ENCODE assay signal across 13 cellular contexts in the genomic region with DNA sequence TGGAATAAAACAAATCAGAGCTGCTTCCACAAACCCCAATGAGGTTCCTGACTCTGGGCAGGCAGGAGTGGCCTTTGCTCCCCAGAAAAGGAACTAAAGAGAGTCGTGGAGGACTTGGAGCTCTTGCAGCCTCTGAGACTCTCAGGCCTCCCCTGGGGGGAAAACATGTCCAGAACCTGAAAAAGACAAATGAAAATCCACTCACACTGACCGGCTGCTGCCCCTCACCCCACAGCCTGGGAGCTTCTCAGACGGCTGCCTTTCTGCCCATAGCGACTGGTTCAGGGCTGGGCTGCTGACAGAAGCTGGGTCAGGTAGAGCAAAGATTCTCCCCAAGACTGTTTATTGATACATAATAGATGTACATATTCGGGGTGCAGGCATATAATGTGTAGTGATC.
DNase-seq lines count a peak whose midpoint lies in the region; ATAC-seq and TF ChIP-seq lines count a peak whose summit lies in the region.
"Had no signal": no experiment of that assay in that cellular context is flagged by ENCODE, and none has a peak within 500 bp of the region (broad histone marks: within the 10 kb centered on the region; RNA-seq: fewer than 3 reads in every experiment).

No MANE protein-coding gene starts in this region.

- peak; percentile 38 for DNase-seq in cardiac septum (ENCODE audit: low spot score)
- DNase-seq in right atrium auricular region (ENCODE audit: low spot score), result no peak
- DNase-seq in esophagus muscularis mucosa (ENCODE audit: extremely low spot score), result peak; percentile 77
- DNase-seq in sciatic nerve (ENCODE audit: low spot score), result peak; percentile 27
- DNase-seq in H7, result no peak
- no peak for DNase-seq in Kasumi-1 (lab: John Stamatoyannopoulos, UW)
- DNase-seq in NCI-H128 (lab: John Stamatoyannopoulos, UW; ENCODE audit: unreplicated experiment), result no peak
- DNase-seq: ACHN; C1 segment of cervical spinal cord; Calu3; CD4-positive, alpha-beta T cell; DMS 273 treated with DMSO at 0.1 percent for 48 hours had no signal

- 55% methylated on average over 5 of the region's 5 CpGs for WGBS in esophagus muscularis mucosa

- H3K27me3 ChIP-seq in right atrium auricular region (no peaks in the 10 kb centered on the region), esophagus muscularis mucosa (peaks cover 0 to 37% (median 3%) of the 10 kb centered on the region in 4 donors), H7 (ENCODE audit: control insufficient read depth, insufficient read depth, low read length) (no peaks in the 10 kb centered on the region)

- no peak overlapping the region for H3K27ac ChIP-seq in right atrium auricular region
- H3K27ac ChIP-seq in esophagus muscularis mucosa (replicated peaks in 1 of 4), result no peak overlapping the region

- no peak for TF ChIP-seq POLR2A in esophagus muscularis mucosa (IDR thresholded peaks at IDR 0.05; ENCODE audit: low read depth)

- H3K4me1 ChIP-seq in right atrium auricular region, result no peaks in the 10 kb centered on the region
- H3K4me1 ChIP-seq in esophagus muscularis mucosa, result no peaks in the 10 kb centered on the region

- no peak for TF ChIP-seq CTCF in right atrium auricular region (IDR thresholded peaks at IDR 0.05)
- TF ChIP-seq CTCF in esophagus muscularis mucosa (IDR thresholded peaks at IDR 0.05), result no peak

- no peak for TF ChIP-seq EP300 in esophagus muscularis mucosa (IDR thresholded peaks at IDR 0.05)

- no peaks in the 10 kb centered on the region for H3K9me3 ChIP-seq in right atrium auricular region
- H3K9me3 ChIP-seq in esophagus muscularis mucosa, result no peaks in the 10 kb centered on the region

- H3K4me3 ChIP-seq in right atrium auricular region (no peak overlapping the region), esophagus muscularis mucosa (no peak overlapping the region), H7 (ENCODE audit: insufficient read depth, low read depth, low read length) (no peak overlapping the region)

- intact Hi-C loops in cardiac septum (cut with DNase I), result loop anchor here (5.0 kb wide), 1 partner anchor 333 kb away; no protein-coding TSS in a partner anchor
- intact Hi-C loops in esophagus muscularis mucosa (cut with DNase I), result no loop called here
- intact Hi-C loops in sciatic nerve (cut with DNase I), result loop anchor here (5.0 kb wide), 1 partner anchor 333 kb away; no protein-coding TSS in a partner anchor

- ATAC-seq in sciatic nerve, result no peak
- ATAC-seq: HCT116 had no signal

- H3K36me3 ChIP-seq in right atrium auricular region (no peaks in the 10 kb centered on the region), esophagus muscularis mucosa (no peaks in the 10 kb centered on the region), H7 (replicated peaks; ENCODE audit: control insufficient read depth, insufficient read depth, low read length) (no peaks in the 10 kb centered on the region)

Comparison
In these comparisons a context has a peak if more than half of its experiments do, and no peak if none do; other contexts are left out.
1. DNase-seq: peak in cardiac septum (single experiment), esophagus muscularis mucosa (single experiment) and sciatic nerve (single experiment); none in right atrium auricular region (single experiment), H7 (single experiment), Kasumi-1 (0 of 2) and NCI-H128 (single experiment).